32 cellular contexts compared by ENCODE assay signal in genomic region chr4:145792429-145792828, GRCh38.
"Had no signal": no experiment of that assay in that cellular context is flagged by ENCODE, and none has a peak within 500 bp of the region (broad histone marks: within the 10 kb centered on the region; RNA-seq: fewer than 3 reads in every experiment).

No MANE protein-coding gene starts in this region.

- H3K36me3 ChIP-seq: MG63, SJCRH30 had no signal

- H3K27ac ChIP-seq: PC-9, RWPE1, SJCRH30, SK-N-MC had no signal

- H3K4me1 ChIP-seq: SJCRH30 had no signal

- H3K9me3 ChIP-seq: MG63, SJCRH30 had no signal

- H3K4me2 ChIP-seq: PC-9 had no signal

- DNase-seq: Kasumi-1, KG1, MG63, NCI-H1048, NCI-H1092 treated with DMSO at 0.1 percent for 48 hours, NCI-H1105 treated with DMSO at 0.1 percent for 48 hours, NCI-H1417, NCI-H1436, NCI-H146, NCI-H1694, NCI-H187, NCI-H1930, NCI-H2029 treated with DMSO at 0.1 percent for 48 hours, NCI-H2081 treated with DMSO at 0.1 percent for 48 hours, NCI-H2107, NCI-H2171, NCI-H226, NCI-H446 treated with DMSO at 0.1 percent for 48 hours, NCI-H510A, NCI-H524, NCI-H526, NCI-H69, NCI-H748 treated with DMSO at 0.1 percent for 48 hours, NCI-H82, PC-9, SHP77, SIG-M5, SJCRH30 had no signal

- ATAC-seq: Panc1, SK-N-SH treated with all-trans-retinoic acid at 6 μM for 48 hours had no signal

- H3K27me3 ChIP-seq: MG63, SJCRH30 had no signal

- H3K4me3 ChIP-seq: MG63, PC-9, SJCRH30, SK-N-MC had no signal

- H2AFZ ChIP-seq: PC-9 had no signal
